16 cellular contexts compared by ENCODE assay signal in genomic region chr1:111281411-111281810, GRCh38. TPM values are rescaled to one million over a fixed set of nuclear protein-coding genes. Genes with fewer than 3 reads are reported as not detected.
"Had no signal": no experiment of that assay in that cellular context is flagged by ENCODE, and none has a peak within 500 bp of the region (broad histone marks: within the 10 kb centered on the region; RNA-seq: fewer than 3 reads in every experiment).

No MANE protein-coding gene starts in this region.

- H3K27ac ChIP-seq: cardiac muscle cell, gastrocnemius medialis, heart right ventricle, parathyroid adenoma had no signal

- H3K4me3 ChIP-seq: cardiac muscle cell, gastrocnemius medialis, heart right ventricle had no signal

- H2AFZ ChIP-seq: parathyroid adenoma had no signal

- H3K9ac ChIP-seq: parathyroid adenoma had no signal

- H3K36me3 ChIP-seq: cardiac muscle cell, gastrocnemius medialis, heart right ventricle had no signal

- DNase-seq: activated CD4-positive, alpha-beta T cell treated with anti-CD3 and anti-CD28 coated beads, Interleukin-2, amount 50 U/mL, for 48 hours; activated effector memory CD4-positive, alpha-beta T cell treated with anti-CD3 and anti-CD28 coated beads, Interleukin-2, amount 50 U/mL, for 16 hours; activated T-cell treated with anti-CD3 and anti-CD28 coated beads, Interleukin-2, amount 50 U/mL, for 4 hours; gastrocnemius medialis; heart right ventricle; left ventricle myocardium superior; retina; T-helper 17 cell had no signal

- H3K79me2 ChIP-seq: parathyroid adenoma had no signal

- ATAC-seq: activated CD4-positive, CD25-positive, alpha-beta regulatory T cell treated with anti-CD3 and anti-CD28 coated beads, Interleukin-2, amount 50 U/mL, for 24 hours; activated naive CD4-positive, alpha-beta T cell treated with anti-CD3 and anti-CD28 coated beads, Interleukin-2, amount 50 U/mL, for 72 hours; activated T-cell treated with anti-CD3 and anti-CD28 coated beads, Interleukin-2, amount 50 U/mL, for 4 hours; gastrocnemius medialis; heart right ventricle; left ventricle myocardium superior; SK-N-SH treated with all-trans-retinoic acid at 6 μM for 48 hours; stimulated activated effector memory CD8-positive, alpha-beta T cell treated with anti-CD3 and anti-CD28 coated beads, Interleukin-12 subunit alpha, Interleukin-12 subunit beta, amount 100 ng/mL, for 72 hours; T-helper 17 cell had no signal

- H3K9me3 ChIP-seq: gastrocnemius medialis had no signal

- H3K4me1 ChIP-seq: gastrocnemius medialis, heart right ventricle had no signal

- H3K27me3 ChIP-seq: cardiac muscle cell, gastrocnemius medialis had no signal

RNA-seq across cellular contexts. Expression of gene CHIA, which starts 9.2 kb away (rescaled TPM):
- total RNA-seq: activated T-cell treated with anti-CD3 and anti-CD28 coated beads, Interleukin-2, amount 50 U/mL, for 4 hours; cardiac muscle cell; gastrocnemius medialis; heart right ventricle; left ventricle myocardium superior; mesothelial cell of epicardium; T-helper 17 cell; ureter had no signal
- polyA plus RNA-seq: cardiac muscle cell had no signal

RNA-seq across cellular contexts. Expression of gene CHI3L2, which starts 53.9 kb away (rescaled TPM):
- total RNA-seq: cardiac muscle cell, mesothelial cell of epicardium had no signal
